In the genomic region with DNA sequence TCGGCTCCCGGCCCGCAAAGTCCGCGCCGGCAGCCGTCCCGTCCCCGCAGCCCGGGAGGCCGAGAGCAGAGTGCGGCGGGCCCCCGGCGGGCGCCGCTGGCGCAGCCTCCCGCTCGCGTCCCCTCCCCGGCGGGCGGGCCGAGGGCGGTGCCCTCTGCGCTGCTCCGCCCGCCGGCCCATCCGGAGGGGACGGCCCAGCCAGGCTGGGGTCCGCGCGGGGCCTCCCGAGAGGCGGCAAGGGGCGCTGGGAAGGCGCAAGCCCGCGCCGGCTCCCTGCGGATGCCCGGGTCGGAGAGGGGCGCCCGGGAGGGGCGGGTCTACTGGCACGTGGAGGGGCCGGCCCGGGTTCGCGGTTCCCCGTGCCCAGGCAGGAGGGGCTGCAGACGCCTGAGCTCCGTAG, we compare ENCODE assay signal across 8 cellular contexts.
DNase-seq lines count a peak whose midpoint lies in the region; ATAC-seq and TF ChIP-seq lines count a peak whose summit lies in the region.

A gene (minus strand): TSS at position 74 of the 400 bp plus-strand sequence. CDS start 126 bp downstream, outside the sequence.
A gene (plus strand): TSS at position 179 of the 400 bp plus-strand sequence. CDS start 1,783 bp downstream, outside the sequence.

- peak; percentile 61 for DNase-seq in NAMALWA (ENCODE audit: low spot score)
- DNase-seq in activated CD4-positive, alpha-beta T cell treated with anti-CD3 and anti-CD28 coated beads for 24 hours (ENCODE audit: low read depth in 2 of 2), result peak; percentile 20 to 37
- peak; percentile 29 for DNase-seq in effector CD4-positive, alpha-beta T cell
- DNase-seq in medulla oblongata (ENCODE audit: extremely low spot score), result peak; percentile 84
- peak; percentile 4 to 22 for DNase-seq in stimulated activated CD8-positive, alpha-beta memory T cell treated with anti-CD3 and anti-CD28 coated beads, Interleukin-15, amount 100 ng/mL, for 4 hours (ENCODE audit: low read depth in 2 of 2)
- DNase-seq in KBM-7, result no peak

- peak; percentile 54 for TF ChIP-seq POLR2A in GM10847 (IDR thresholded peaks at IDR 0.05; ENCODE audit: extremely low read depth, insufficient read length)

- ATAC-seq in GM21825 (IDR thresholded peaks at IDR 0.05; ENCODE audit: unreplicated experiment), result peak; percentile 39

- in situ Hi-C loops in KBM-7 (cut with MboI; ENCODE audit: low pct_unique_long_range_greater_than_20kb, low sequenced_read_pairs), result loop anchor here (25.0 kb wide), 1 partner anchor 401 kb away; no protein-coding TSS in a partner anchor
